Comparison of ENCODE assay signal across 24 cellular contexts in genomic region chr12:84091642-84092041, GRCh38.
"Had no signal": no experiment of that assay in that cellular context is flagged by ENCODE, and none has a peak within 500 bp of the region (broad histone marks: within the 10 kb centered on the region; RNA-seq: fewer than 3 reads in every experiment).

No MANE protein-coding gene starts in this region.

- H3K4me3 ChIP-seq: heart right ventricle, hepatocyte, left lung, lower lobe of right lung, neural progenitor cell, ovary, right atrium auricular region, skin epidermis, suprapubic skin, thoracic aorta, tibial artery, uterus had no signal

- H3K4me1 ChIP-seq: heart right ventricle, left lung, lower lobe of right lung, neural progenitor cell, right atrium auricular region, suprapubic skin, tibial artery, uterus had no signal

- ATAC-seq: heart right ventricle; left colon; left lung; lower lobe of right lung; natural killer cell; sciatic nerve; stimulated activated effector memory CD8-positive, alpha-beta T cell treated with anti-CD3 and anti-CD28 coated beads, Interleukin-12 subunit alpha, Interleukin-12 subunit beta, amount 100 ng/mL, for 72 hours had no signal

- DNase-seq: heart right ventricle; islet precursor cell; kidney glomerular epithelial cell; left colon; lower lobe of right lung; mammary epithelial cell; mesenchymal stem cell; naive B cell; natural killer cell; nephron progenitor cell; ovary; stimulated activated CD4-positive, alpha-beta T cell treated with anti-CD3 and anti-CD28 coated beads, Interleukin-4, amount 100 ng/mL, for 24 hours; stimulated activated naive CD4-positive, alpha-beta T cell; tibial artery; uterus had no signal

- H3K27me3 ChIP-seq: heart right ventricle, hepatocyte, left lung, neural progenitor cell, ovary, right atrium auricular region, suprapubic skin, tibial artery, uterus had no signal

- H3K36me3 ChIP-seq: heart right ventricle, left lung, lower lobe of right lung, neural progenitor cell, ovary, right atrium auricular region, suprapubic skin, thoracic aorta, tibial artery, uterus had no signal

- H3K4me2 ChIP-seq: hepatocyte, neural progenitor cell had no signal

- H3K27ac ChIP-seq: heart right ventricle, hepatocyte, left lung, lower lobe of right lung, neural progenitor cell, ovary, right atrium auricular region, skin epidermis, suprapubic skin, thoracic aorta, tibial artery, uterus had no signal

- H3K9ac ChIP-seq: neural progenitor cell had no signal

- H3K79me2 ChIP-seq: hepatocyte had no signal

- H3K9me3 ChIP-seq: lower lobe of right lung, ovary, suprapubic skin, thoracic aorta, tibial artery, uterus had no signal

- H2AFZ ChIP-seq: hepatocyte, neural progenitor cell had no signal
